10 cellular contexts compared by ENCODE assay signal in genomic region chr12:19489168-19489567, GRCh38.
"Had no signal": no experiment of that assay in that cellular context is flagged by ENCODE, and none has a peak within 500 bp of the region (broad histone marks: within the 10 kb centered on the region; RNA-seq: fewer than 3 reads in every experiment).

No MANE protein-coding gene starts in this region.

- H3K27me3 Mint-ChIP-seq: naive thymus-derived CD4-positive, alpha-beta T cell had no signal

- ATAC-seq: heart left ventricle; naive thymus-derived CD4-positive, alpha-beta T cell; right cardiac atrium had no signal

- DNase-seq: activated effector memory CD4-positive, alpha-beta T cell treated with Interleukin-2 at 50 U/mL for 16 hours; foreskin melanocyte; heart left ventricle; naive thymus-derived CD4-positive, alpha-beta T cell; right cardiac atrium; SJCRH30; small intestine; T-helper 9 cell; tibial artery; uterus had no signal

- H3K9me3 Mint-ChIP-seq: naive thymus-derived CD4-positive, alpha-beta T cell had no signal
